ENCODE assay signal across 26 cellular contexts in genomic region chr9:33651125-33651524, GRCh38.
"Had no signal": no experiment of that assay in that cellular context is flagged by ENCODE, and none has a peak within 500 bp of the region (broad histone marks: within the 10 kb centered on the region; RNA-seq: fewer than 3 reads in every experiment).

No MANE protein-coding gene starts in this region.

- H3K4me1 Mint-ChIP-seq: nephron had no signal

- H3K4me1 ChIP-seq: gastrocnemius medialis, prostate gland, sigmoid colon, stomach, tibial artery, upper lobe of left lung, uterus had no signal

- H3K27me3 ChIP-seq: sigmoid colon, upper lobe of left lung, uterus had no signal

- H3K9me3 ChIP-seq: gastrocnemius medialis, prostate gland, sigmoid colon, stomach, tibial artery, upper lobe of left lung, uterus had no signal

- DNase-seq: cerebellar nuclear complex; cortex of kidney; effector memory CD8-positive, alpha-beta T cell; foreskin fibroblast; gastrocnemius medialis; head of caudate nucleus; kidney; mesenchymal stem cell; midbrain; naive thymus-derived CD4-positive, alpha-beta T cell; nucleus accumbens; right cardiac atrium; sigmoid colon; stimulated activated CD4-positive, alpha-beta T cell treated with anti-CD3 and anti-CD28 coated beads, Interleukin-2, amount 100 ng/mL, for 24 hours; stimulated activated CD4-positive, alpha-beta T cell treated with anti-CD3 and anti-CD28 coated beads, Interleukin-4, amount 100 ng/mL, for 24 hours; stimulated activated naive CD4-positive, alpha-beta T cell treated with Interleukin-2 at 50 U/mL for 16 hours; stomach; tibial artery; upper lobe of left lung; uterus had no signal

- H3K27ac ChIP-seq: gastrocnemius medialis, prostate gland, sigmoid colon, stomach, tibial artery, upper lobe of left lung, uterus had no signal

- ATAC-seq: effector memory CD8-positive, alpha-beta T cell; esophagus mucosa; gastrocnemius medialis; left lobe of liver; naive thymus-derived CD4-positive, alpha-beta T cell; right cardiac atrium; stimulated activated effector memory CD8-positive, alpha-beta T cell treated with anti-CD3 and anti-CD28 coated beads, Interleukin-12 subunit alpha, Interleukin-12 subunit beta, amount 100 ng/mL, for 72 hours had no signal

- H3K4me3 ChIP-seq: gastrocnemius medialis, lung, prostate gland, sigmoid colon, stomach, tibial artery, upper lobe of left lung, uterus had no signal

- H3K4me3 Mint-ChIP-seq: effector memory CD8-positive, alpha-beta T cell; naive thymus-derived CD4-positive, alpha-beta T cell; nephron; stimulated activated effector memory CD8-positive, alpha-beta T cell treated with anti-CD3 and anti-CD28 coated beads, Interleukin-12 subunit alpha, Interleukin-12 subunit beta, amount 100 ng/mL, for 72 hours had no signal

- H3K27ac Mint-ChIP-seq: effector memory CD8-positive, alpha-beta T cell; naive thymus-derived CD4-positive, alpha-beta T cell; nephron; stimulated activated effector memory CD8-positive, alpha-beta T cell treated with anti-CD3 and anti-CD28 coated beads, Interleukin-12 subunit alpha, Interleukin-12 subunit beta, amount 100 ng/mL, for 72 hours had no signal

- H3K36me3 Mint-ChIP-seq: naive thymus-derived CD4-positive, alpha-beta T cell; stimulated activated effector memory CD8-positive, alpha-beta T cell treated with anti-CD3 and anti-CD28 coated beads, Interleukin-12 subunit alpha, Interleukin-12 subunit beta, amount 100 ng/mL, for 72 hours had no signal

- H3K9me3 Mint-ChIP-seq: effector memory CD8-positive, alpha-beta T cell; naive thymus-derived CD4-positive, alpha-beta T cell; stimulated activated effector memory CD8-positive, alpha-beta T cell treated with anti-CD3 and anti-CD28 coated beads, Interleukin-12 subunit alpha, Interleukin-12 subunit beta, amount 100 ng/mL, for 72 hours had no signal

- H3K36me3 ChIP-seq: gastrocnemius medialis, prostate gland, sigmoid colon, stomach, tibial artery, upper lobe of left lung, uterus had no signal
